ENCODE assay signal across 8 cellular contexts in genomic region chr6:39724787-39725631, GRCh38. TPM values are rescaled to one million over a fixed set of nuclear protein-coding genes. Genes with fewer than 3 reads are reported as not detected.
DNase-seq lines count a peak whose midpoint lies in the region; ATAC-seq and TF ChIP-seq lines count a peak whose summit lies in the region.

TSS of gene KIF6 (minus strand) at chr6:39725408. CDS start at chr6:39725310, 98 bp downstream.

- 1 to 3% methylated on average over 13 to 53 of the region's 58 CpGs for WGBS in testis, 2 donors

- peak within 1 kb of the TSS; percentile 97 for H3K4me3 Mint-ChIP-seq in osteocyte (ENCODE audit: unreplicated experiment)

- DNase-seq in DMS53 treated with DMSO at 0.1 percent for 48 hours (lab: John Stamatoyannopoulos, UW; ENCODE audit: unreplicated experiment) (peak; percentile 85), LoVo (ENCODE audit: low spot score) (peak; percentile 27), SK-N-DZ (ENCODE audit: low spot score) (peak; percentile 72), Right ventricle myocardium superior (peak; percentile 94), osteocyte (ENCODE audit: extremely low spot score, unreplicated experiment) (peak; percentile 95), testis (peak; percentile 97)
- peak; percentile 74 for DNase-seq in activated naive CD8-positive, alpha-beta T cell treated with anti-CD3 and anti-CD28 coated beads, Interleukin-2, amount 50 U/mL, for 16 hours (ENCODE audit: low read depth, low spot score)

- TF ChIP-seq CTCF in osteocyte (IDR thresholded peaks at IDR 0.05), result no peak
- TF ChIP-seq CTCF in testis (IDR thresholded peaks at IDR 0.05), result peak in 1 of 3 experiments; percentile 21

- no peaks in the 10 kb centered on the region for H3K9me3 ChIP-seq in testis

- H3K4me1 Mint-ChIP-seq in osteocyte (ENCODE audit: unreplicated experiment), result peaks cover 11% of the 10 kb centered on the region

- no peak within 1 kb of the TSS for H3K27ac ChIP-seq in testis

- peak; percentile 99 for ATAC-seq in GM21825 (IDR thresholded peaks at IDR 0.05; ENCODE audit: unreplicated experiment)
- peak; percentile 100 for ATAC-seq in Right ventricle myocardium superior (ENCODE audit: poor library complexity)

- H3K9me3 Mint-ChIP-seq in osteocyte (ENCODE audit: unreplicated experiment), result no peaks in the 10 kb centered on the region

- no peaks in the 10 kb centered on the region for H3K27me3 ChIP-seq in testis

- no peaks in the 10 kb centered on the region for H3K27me3 Mint-ChIP-seq in osteocyte (ENCODE audit: unreplicated experiment)

- intact Hi-C loops in Right ventricle myocardium superior (cut with DNase I), result no loop called here
- intact Hi-C loops in testis (cut with DNase I; ENCODE audit: low total_unique reads), result no loop called here

- H3K27ac Mint-ChIP-seq in osteocyte (ENCODE audit: unreplicated experiment), result peak within 1 kb of the TSS; percentile 69

- H3K36me3 ChIP-seq in testis (ENCODE audit: low read depth, missing control alignments), result no peaks in the 10 kb centered on the region

- no peaks in the 10 kb centered on the region for H3K4me1 ChIP-seq in testis

- H3K36me3 Mint-ChIP-seq in osteocyte (ENCODE audit: unreplicated experiment), result no peaks in the 10 kb centered on the region

- H3K4me3 ChIP-seq in testis, result peak within 1 kb of the TSS; percentile 75 to 94

- no peak for TF ChIP-seq POLR2A in testis (IDR thresholded peaks at IDR 0.05)

RNA-seq across cellular contexts. Expression of gene KIF6, which starts in this region (rescaled TPM):
- 0.06 and 0.20 TPM in 2 replicates for polyA plus RNA-seq in SK-N-DZ (2014; cell fraction: cytosol; rRNA removed)
- polyA plus RNA-seq in SK-N-DZ (2014; cell fraction: nucleus; rRNA removed), result 0.02 TPM in 1 of 2 replicates, not detected in the other
- 0.27 TPM for total RNA-seq in Right ventricle myocardium superior
- total RNA-seq in osteocyte, result 1.3 and 1.8 TPM in 2 replicates
- 1 to 10 TPM; 4.2 to 6.3 TPM for total RNA-seq in testis
- polyA plus RNA-seq in testis (ENCODE audit: insufficient read depth, low read depth, low replicate concordance), result 12.0 TPM

Comparison
In these comparisons a context has a peak if more than half of its experiments do, and no peak if none do; other contexts are left out.
1. Peak in DNase-seq and ATAC-seq in Right ventricle myocardium superior; RNA of the gene not detected or under 1 TPM.
2. DNase-seq: peak in every context shown above with its lines; median percentile 97 in testis; 95 in osteocyte; 94 in Right ventricle myocardium superior; 85 in DMS53 treated with DMSO at 0.1 percent for 48 hours; 74 in activated naive CD8-positive, alpha-beta T cell treated with anti-CD3 and anti-CD28 coated beads, Interleukin-2, amount 50 U/mL, for 16 hours; 72 in SK-N-DZ; 27 in LoVo.